20 cellular contexts compared by ENCODE assay signal in genomic region chr4:74449571-74450297, GRCh38. TPM values are rescaled to one million over a fixed set of nuclear protein-coding genes. Genes with fewer than 3 reads are reported as not detected.
DNase-seq lines count a peak whose midpoint lies in the region; ATAC-seq, FAIRE-seq and TF ChIP-seq lines count a peak whose summit lies in the region.
"Had no signal": no experiment of that assay in that cellular context is flagged by ENCODE, and none has a peak within 500 bp of the region (broad histone marks: within the 10 kb centered on the region; RNA-seq: fewer than 3 reads in every experiment).

No MANE protein-coding gene starts in this region.

- peak overlapping the region; percentile 98 for H3K9ac ChIP-seq in keratinocyte (ENCODE audit: control insufficient read depth, extremely low read depth, insufficient read depth, low read length)

- H3K4me3 Mint-ChIP-seq in Caco-2 (ENCODE audit: unreplicated experiment): peak overlapping the region; percentile 86
- H3K4me3 Mint-ChIP-seq in CD8-positive, alpha-beta memory T cell: no peak overlapping the region
- H3K4me3 Mint-ChIP-seq in activated naive CD4-positive, alpha-beta T cell treated with anti-CD3 and anti-CD28 coated beads, Interleukin-2, amount 10 ng/mL, durations not matched to agents 7 days and 5 days: no peak overlapping the region
- H3K4me3 Mint-ChIP-seq: activated CD4-positive, alpha-beta T cell treated with anti-CD3 and anti-CD28 coated beads, Interleukin-2, amount 10 ng/mL, durations not matched to agents 24 days and 14 days; brain; CD8-positive, alpha-beta T cell; dendritic cell treated with granulocyte-macrophage colony-stimulating factor and Interleukin-4, amounts not matched to agents 40 ng/mL and 50 ng/mL, for 4 days had no signal

- H3K9me3 ChIP-seq in Caco-2: no peaks in the 10 kb centered on the region
- H3K9me3 ChIP-seq in keratinocyte (ENCODE audit: control insufficient read depth, low read depth, low read length): no peaks in the 10 kb centered on the region
- H3K9me3 ChIP-seq in CD8-positive, alpha-beta memory T cell (ENCODE audit: low read length): no peaks in the 10 kb centered on the region
- no peaks in the 10 kb centered on the region for H3K9me3 ChIP-seq in heart left ventricle
- H3K9me3 ChIP-seq: mucosa of descending colon had no signal

- no peaks in the 10 kb centered on the region for H3K9me1 ChIP-seq in keratinocyte (ENCODE audit: control insufficient read depth, extremely low read depth, insufficient read depth, low read length)

- H3K27me3 ChIP-seq in Caco-2 (replicated peaks; ENCODE audit: control insufficient read depth, insufficient read depth, low read length) (no peaks in the 10 kb centered on the region), bronchial epithelial cell (ENCODE audit: control insufficient read depth, insufficient read depth, low read length) (no peaks in the 10 kb centered on the region), keratinocyte (ENCODE audit: control insufficient read depth, extremely low read depth, insufficient read depth, low read length) (no peaks in the 10 kb centered on the region), heart left ventricle (peaks cover 0 to 4% (median 0%) of the 10 kb centered on the region in 9 donors)
- H3K27me3 ChIP-seq in CD8-positive, alpha-beta memory T cell (ENCODE audit: insufficient read depth, low read length, poor library complexity, severe bottlenecking): no peaks in the 10 kb centered on the region

- intact Hi-C loops in Caco-2 (cut with micrococcal nuclease; ENCODE audit: unreplicated experiment) (no loop called here), heart left ventricle (cut with DNase I) (loop anchor here in 4 of 10 donors (5.0 to 10.0 kb wide), 2 partner anchors 72 to 75 kb away; no protein-coding TSS in a partner anchor), head of caudate nucleus (cut with DNase I) (no loop called here)

- no peaks in the 10 kb centered on the region for H3K9me3 Mint-ChIP-seq in Caco-2 (ENCODE audit: unreplicated experiment)
- H3K9me3 Mint-ChIP-seq in CD8-positive, alpha-beta memory T cell: no peaks in the 10 kb centered on the region
- no peaks in the 10 kb centered on the region for H3K9me3 Mint-ChIP-seq in activated naive CD4-positive, alpha-beta T cell treated with anti-CD3 and anti-CD28 coated beads, Interleukin-2, amount 10 ng/mL, durations not matched to agents 7 days and 5 days
- H3K9me3 Mint-ChIP-seq: activated CD4-positive, alpha-beta T cell treated with anti-CD3 and anti-CD28 coated beads, Interleukin-2, amount 10 ng/mL, durations not matched to agents 24 days and 14 days; brain; CD8-positive, alpha-beta T cell; dendritic cell treated with granulocyte-macrophage colony-stimulating factor and Interleukin-4, amounts not matched to agents 40 ng/mL and 50 ng/mL, for 4 days had no signal

- dilution Hi-C loops in keratinocyte (cut with MboI; ENCODE audit: extremely low pct_ligation_motif_present, low sequenced_read_pairs): no loop called here

- H3K27me3 Mint-ChIP-seq in Caco-2 (ENCODE audit: insufficient read depth, unreplicated experiment): no peaks in the 10 kb centered on the region
- H3K27me3 Mint-ChIP-seq in CD8-positive, alpha-beta memory T cell: peaks cover 3 to 31% of the 10 kb centered on the region in 2 donors
- peaks cover 8% of the 10 kb centered on the region for H3K27me3 Mint-ChIP-seq in activated naive CD4-positive, alpha-beta T cell treated with anti-CD3 and anti-CD28 coated beads, Interleukin-2, amount 10 ng/mL, durations not matched to agents 7 days and 5 days

- FAIRE-seq in bronchial epithelial cell (lab: Jason Lieb, UNC) (no peak), keratinocyte (lab: Jason Lieb, UNC) (no peak)

- POLR2A ChIA-PET in Caco-2 (lab: Charles Lee): no interaction called here
- POLR2A ChIA-PET in CD8-positive, alpha-beta memory T cell (lab: Charles Lee): no interaction called here

- no peak overlapping the region for H2AFZ ChIP-seq in keratinocyte (ENCODE audit: control insufficient read depth, low read length)

- 87 to 92% (median 89%) methylated on average over 6 of the region's 6 CpGs for WGBS in heart left ventricle, 4 donors

- DNase-seq in Caco-2 (no peak), HT1080 (ENCODE audit: low read depth) (peak; percentile 28), bronchial epithelial cell (ENCODE audit: low read depth) (peak; percentile 76), keratinocyte (ENCODE audit: low read depth, low spot score) (peak; percentile 63), heart left ventricle (no peak), head of caudate nucleus (no peak)
- DNase-seq in CD8-positive, alpha-beta memory T cell: no peak
- DNase-seq in activated naive CD4-positive, alpha-beta T cell treated with anti-CD3 and anti-CD28 coated beads, Interleukin-2, amount 10 ng/mL, durations not matched to agents 7 days and 5 days: no peak
- DNase-seq: activated CD4-positive, alpha-beta T cell treated with anti-CD3 and anti-CD28 coated beads, Interleukin-2, amount 10 ng/mL, durations not matched to agents 24 days and 14 days; activated CD8-positive, alpha-beta memory T cell treated with anti-CD3 and anti-CD28 coated beads, Interleukin-2, amount 50 U/mL, for 4 hours; activated naive CD4-positive, alpha-beta T cell treated with anti-CD3 and anti-CD28 coated beads, Interleukin-2, amount 50 U/mL, for 16 hours; CD8-positive, alpha-beta T cell; mucosa of descending colon; NCI-H1105 treated with DMSO at 0.1 percent for 48 hours; NCI-H748 treated with DMSO at 0.1 percent for 48 hours; stimulated activated CD4-positive, alpha-beta T cell treated with anti-CD3 and anti-CD28 coated beads, Interleukin-2, amount 100 ng/mL, for 48 hours had no signal

- peaks cover 96% of the 10 kb centered on the region for H3K36me3 Mint-ChIP-seq in Caco-2 (ENCODE audit: insufficient read depth, unreplicated experiment)
- H3K36me3 Mint-ChIP-seq in CD8-positive, alpha-beta memory T cell: peaks cover 1 to 9% (median 3%) of the 10 kb centered on the region in 3 donors
- H3K36me3 Mint-ChIP-seq in activated naive CD4-positive, alpha-beta T cell treated with anti-CD3 and anti-CD28 coated beads, Interleukin-2, amount 10 ng/mL, durations not matched to agents 7 days and 5 days: no peaks in the 10 kb centered on the region
- H3K36me3 Mint-ChIP-seq: brain had no signal

- peaks cover 27% of the 10 kb centered on the region for H3K4me1 ChIP-seq in Caco-2
- peaks cover under 1% of the 10 kb centered on the region for H3K4me1 ChIP-seq in keratinocyte (ENCODE audit: control insufficient read depth, extremely low read depth, insufficient read depth, low read length)
- H3K4me1 ChIP-seq in CD8-positive, alpha-beta memory T cell (ENCODE audit: insufficient read depth, low read length): peaks cover 4% of the 10 kb centered on the region
- H3K4me1 ChIP-seq in heart left ventricle: peaks cover 0 to 16% (median 0%) of the 10 kb centered on the region in 12 donors

- peak overlapping the region; percentile 77 for H3K4me2 ChIP-seq in keratinocyte (ENCODE audit: control insufficient read depth, extremely low read depth, insufficient read depth, low read depth, low read length)

- no peak overlapping the region for H3K4me3 ChIP-seq in Caco-2 (ENCODE audit: low read depth, low read length)
- no peak overlapping the region for H3K4me3 ChIP-seq in bronchial epithelial cell (ENCODE audit: low read depth, low read length)
- H3K4me3 ChIP-seq in keratinocyte (ENCODE audit: control insufficient read depth in 2 of 3, extremely low read depth in 1 of 3, insufficient read depth in 2 of 3, low read depth in 1 of 3, low read length in 3 of 3): peak overlapping the region; percentile 9 to 96 (median 67)
- no peak overlapping the region for H3K4me3 ChIP-seq in CD8-positive, alpha-beta memory T cell (ENCODE audit: low read length)
- H3K4me3 ChIP-seq in heart left ventricle: no peak overlapping the region
- H3K4me3 ChIP-seq: mucosa of descending colon had no signal

- ATAC-seq in heart left ventricle: no peak
- ATAC-seq: CD8-positive, alpha-beta T cell; left lobe of liver; mucosa of descending colon; Panc1 had no signal

- peaks cover 27% of the 10 kb centered on the region for H3K4me1 Mint-ChIP-seq in Caco-2 (ENCODE audit: low read depth, unreplicated experiment)
- H3K4me1 Mint-ChIP-seq in CD8-positive, alpha-beta memory T cell: peaks cover 4 to 8% (median 7%) of the 10 kb centered on the region in 3 donors
- H3K4me1 Mint-ChIP-seq in activated naive CD4-positive, alpha-beta T cell treated with anti-CD3 and anti-CD28 coated beads, Interleukin-2, amount 10 ng/mL, durations not matched to agents 7 days and 5 days: peaks cover 8% of the 10 kb centered on the region

- H3K27ac ChIP-seq in keratinocyte (ENCODE audit: control insufficient read depth, insufficient read depth, low read length) (peak overlapping the region; percentile 93), heart left ventricle (no peak overlapping the region)
- H3K27ac ChIP-seq in CD8-positive, alpha-beta memory T cell (ENCODE audit: low read depth, low read length): no peak overlapping the region

- TF ChIP-seq CTCF in Caco-2 (IDR thresholded peaks at IDR 0.05; ENCODE audit: insufficient read depth in 1 of 2, low read depth in 1 of 2, low read length in 1 of 2, severe bottlenecking in 1 of 2, unreplicated experiment in 1 of 2) (no peak), bronchial epithelial cell (IDR thresholded peaks at IDR 0.05; ENCODE audit: insufficient read depth, low read length, severe bottlenecking) (no peak), keratinocyte (optimal IDR thresholded peaks at IDR 0.05 in 1 of 3, IDR thresholded peaks at IDR 0.05 in 1 of 3, conservative IDR thresholded peaks at IDR 0.05 in 1 of 3; ENCODE audit: extremely low read depth in 1 of 3, insufficient read depth in 2 of 3, low read length in 3 of 3) (no peak), heart left ventricle (IDR thresholded peaks at IDR 0.05) (no peak)

- peaks cover 1% of the 10 kb centered on the region for H3K36me3 ChIP-seq in Caco-2 (ENCODE audit: control insufficient read depth, insufficient read depth, low read length)
- peaks cover 20% of the 10 kb centered on the region for H3K36me3 ChIP-seq in bronchial epithelial cell (ENCODE audit: control insufficient read depth, insufficient read depth, low read length)
- H3K36me3 ChIP-seq in keratinocyte (ENCODE audit: control insufficient read depth in 2 of 2, extremely low read depth in 1 of 2, insufficient read depth in 2 of 2, low read length in 2 of 2): peaks cover 27 to 47% of the 10 kb centered on the region in 2 experiments
- H3K36me3 ChIP-seq in CD8-positive, alpha-beta memory T cell (ENCODE audit: insufficient read depth, low read length): no peaks in the 10 kb centered on the region
- H3K36me3 ChIP-seq in heart left ventricle: no peaks in the 10 kb centered on the region

- H3K79me2 ChIP-seq in keratinocyte (ENCODE audit: control insufficient read depth, insufficient read depth, low read length): peaks cover 35% of the 10 kb centered on the region

- CTCF ChIA-PET in Caco-2 (lab: Charles Lee): interaction anchor here (0.6 kb wide), 1 partner anchor 512 kb away, joined by 3 read pairs; no protein-coding TSS in a partner anchor
- CTCF ChIA-PET in CD8-positive, alpha-beta memory T cell (lab: Charles Lee): no interaction called here
- CTCF ChIA-PET in activated naive CD4-positive, alpha-beta T cell treated with anti-CD3 and anti-CD28 coated beads, Interleukin-2, amount 10 ng/mL, durations not matched to agents 7 days and 5 days (lab: Charles Lee): no interaction called here

- H3K27ac Mint-ChIP-seq in Caco-2 (ENCODE audit: unreplicated experiment): peak overlapping the region; percentile 60
- no peak overlapping the region for H3K27ac Mint-ChIP-seq in CD8-positive, alpha-beta memory T cell
- no peak overlapping the region for H3K27ac Mint-ChIP-seq in activated naive CD4-positive, alpha-beta T cell treated with anti-CD3 and anti-CD28 coated beads, Interleukin-2, amount 10 ng/mL, durations not matched to agents 7 days and 5 days
- H3K27ac Mint-ChIP-seq: activated CD4-positive, alpha-beta T cell treated with anti-CD3 and anti-CD28 coated beads, Interleukin-2, amount 10 ng/mL, durations not matched to agents 24 days and 14 days; brain; CD8-positive, alpha-beta T cell; dendritic cell treated with granulocyte-macrophage colony-stimulating factor and Interleukin-4, amounts not matched to agents 40 ng/mL and 50 ng/mL, for 4 days had no signal

- no peak for TF ChIP-seq POLR2A in heart left ventricle (IDR thresholded peaks at IDR 0.05)

- BruUV-seq in Caco-2 (replicated peaks; lab: Mats Ljungman, UMichigan): no TSS peak

- peaks cover 31% of the 10 kb centered on the region for H4K20me1 ChIP-seq in keratinocyte (ENCODE audit: control insufficient read depth, extremely low read depth, insufficient read depth, low read length)

RNA-seq across cellular contexts. Expression of gene AREG, which starts 4.8 kb away (rescaled TPM):
- total RNA-seq in Caco-2 (2022) (146 and 162 TPM in 2 replicates), bronchial epithelial cell (197 and 272 TPM in 2 replicates), heart left ventricle (1 to 10 TPM in 7 of 9 donors, under 1 TPM in 2; 0.27 to 9.1 (median 1.9) TPM)
- total RNA-seq in HT1080 (2014; rRNA removed; shearing (Covaris generic)): 1.4 and 1.9 TPM in 2 replicates
- polyA plus RNA-seq in HT1080 (2015; cell fraction: cytosol; rRNA removed): 1.3 and 1.5 TPM in 2 replicates
- 0.36 and 1.3 TPM in 2 replicates for polyA plus RNA-seq in HT1080 (2015; cell fraction: nucleus; rRNA removed)
- polyA plus RNA-seq in keratinocyte (789 to 1,566 TPM (median 1,110 TPM) in 3 replicates), heart left ventricle (10 to 100 TPM in 1 of 2 donors, 1 to 10 TPM in 1; 1.6 to 49.6 TPM)
- polyA plus RNA-seq in keratinocyte (2011; ENCODE audit: low read depth): 1,014 TPM
- 1,009 and 1,335 TPM in 2 replicates for polyA plus RNA-seq in keratinocyte (2011; cell fraction: cytosol; rRNA removed)
- 1,924 and 2,206 TPM in 2 replicates for polyA plus RNA-seq in keratinocyte (2011; cell fraction: nucleus; rRNA removed)
- 940 and 1,075 TPM in 2 replicates for polyA plus RNA-seq in keratinocyte (2012; ENCODE audit: low replicate concordance)
- 250 to 495 TPM (median 271 TPM) in 3 replicates for polyA minus RNA-seq in keratinocyte
- polyA minus RNA-seq in keratinocyte (2011; cell fraction: cytosol; rRNA and poly(A)+ RNA removed): 555 TPM
- polyA minus RNA-seq in keratinocyte (2011; cell fraction: nucleus; rRNA and poly(A)+ RNA removed): 568 and 706 TPM in 2 replicates
- under 1 TPM; 0.38 to 0.46 TPM for total RNA-seq in CD8-positive, alpha-beta memory T cell
- 3.3 TPM for polyA plus RNA-seq in CD8-positive, alpha-beta memory T cell

Comparison
In these comparisons a context has a peak if more than half of its experiments do, and no peak if none do; other contexts are left out.
1. DNase-seq: peak in HT1080 (single experiment), bronchial epithelial cell (single experiment) and keratinocyte (single experiment); none in Caco-2 (0 of 2), CD8-positive, alpha-beta memory T cell (0 of 5), heart left ventricle (0 of 5), activated naive CD4-positive, alpha-beta T cell treated with anti-CD3 and anti-CD28 coated beads, Interleukin-2, amount 10 ng/mL, durations not matched to agents 7 days and 5 days (single experiment) and head of caudate nucleus (0 of 42).
2. H3K4me3 ChIP-seq: peak in keratinocyte (3 of 3); none in Caco-2 (single experiment), bronchial epithelial cell (single experiment), CD8-positive, alpha-beta memory T cell (single experiment) and heart left ventricle (0 of 12).
3. RNA of gene AREG, which starts 4.8 kb away (total RNA-seq): 197 to 272 TPM in bronchial epithelial cell and 146 to 162 TPM in Caco-2; 0.27 to 9.1 TPM in heart left ventricle, 1.4 to 1.9 TPM in HT1080 and 0.38 to 0.46 TPM in CD8-positive, alpha-beta memory T cell; every median in the first group is over 10 times any median in the second.